In genomic region chr17:42133461-42134041, GRCh38 we compare ENCODE assay signal across 8 cellular contexts. TPM values are rescaled to one million over a fixed set of nuclear protein-coding genes. Genes with fewer than 3 reads are reported as not detected.
A peak's percentile ranks its signal among the peaks of the same experiment; 100 is the strongest.
DNase-seq lines count a peak whose midpoint lies in the region; ATAC-seq and TF ChIP-seq lines count a peak whose summit lies in the region.
"Had no signal": no experiment of that assay in that cellular context is flagged by ENCODE, and none has a peak within 500 bp of the region (broad histone marks: within the 10 kb centered on the region; RNA-seq: fewer than 3 reads in every experiment).

No MANE protein-coding gene starts in this region.

- WGBS in esophagus muscularis mucosa, result 25% methylated on average over 3 of the region's 4 CpGs

- no peak for TF ChIP-seq EP300 in esophagus muscularis mucosa (IDR thresholded peaks at IDR 0.05)

- no peaks in the 10 kb centered on the region for H3K9me3 ChIP-seq in RWPE2 (ENCODE audit: severe bottlenecking)
- no peaks in the 10 kb centered on the region for H3K9me3 ChIP-seq in esophagus muscularis mucosa
- H3K9me3 ChIP-seq in stomach smooth muscle (ENCODE audit: control insufficient read depth in 2 of 2, low read length in 2 of 2), result no peaks in the 10 kb centered on the region

- TF ChIP-seq CTCF in RWPE2 (IDR thresholded peaks at IDR 0.05; ENCODE audit: poor library complexity, severe bottlenecking) (no peak), esophagus muscularis mucosa (IDR thresholded peaks at IDR 0.05) (no peak)

- H3K4me3 ChIP-seq in RWPE2 (ENCODE audit: severe bottlenecking) (no peak overlapping the region), esophagus muscularis mucosa (no peak overlapping the region), stomach smooth muscle (ENCODE audit: low read length in 2 of 2) (no peak overlapping the region)

- H3K36me3 ChIP-seq in RWPE2 (ENCODE audit: low read depth) (peaks cover 47% of the 10 kb centered on the region), esophagus muscularis mucosa (peaks cover 16 to 27% (median 23%) of the 10 kb centered on the region in 4 donors), stomach smooth muscle (ENCODE audit: control insufficient read depth in 2 of 2, insufficient read depth in 2 of 2, low read length in 2 of 2) (peaks cover 27 to 28% of the 10 kb centered on the region in 2 donors)

- H3K27me3 ChIP-seq in RWPE2 (ENCODE audit: insufficient read depth, poor library complexity, severe bottlenecking) (no peaks in the 10 kb centered on the region), esophagus muscularis mucosa (no peaks in the 10 kb centered on the region), stomach smooth muscle (ENCODE audit: control insufficient read depth in 1 of 2, insufficient read depth in 2 of 2, low read length in 2 of 2) (no peaks in the 10 kb centered on the region)

- H3K4me1 ChIP-seq in RWPE2 (ENCODE audit: insufficient read depth, poor library complexity, severe bottlenecking) (peaks cover 35% of the 10 kb centered on the region), esophagus muscularis mucosa (peaks cover 89 to 95% (median 91%) of the 10 kb centered on the region in 4 donors), stomach smooth muscle (ENCODE audit: control insufficient read depth, insufficient read depth, low read length) (peaks cover 38% of the 10 kb centered on the region)

- DNase-seq in RWPE2 (ENCODE audit: low spot score) (no peak), esophagus muscularis mucosa (ENCODE audit: extremely low spot score) (no peak), GF-D8 (lab: John Stamatoyannopoulos, UW) (no peak)

- intact Hi-C loops in esophagus muscularis mucosa (cut with DNase I), result no loop called here

- no peak for TF ChIP-seq POLR2A in esophagus muscularis mucosa (IDR thresholded peaks at IDR 0.05; ENCODE audit: low read depth)

- no peak overlapping the region for H3K9ac ChIP-seq in stomach smooth muscle (ENCODE audit: low read length in 2 of 2)

- H3K27ac ChIP-seq in RWPE2 (ENCODE audit: poor library complexity, severe bottlenecking) (peak overlapping the region; percentile 75), esophagus muscularis mucosa (replicated peaks in 1 of 4) (peak overlapping the region; percentile 31 to 68 (median 48)), stomach smooth muscle (ENCODE audit: low read length) (peak overlapping the region; percentile 24)
- H3K27ac ChIP-seq: SK-N-MC had no signal

- ATAC-seq in GM18498 (IDR thresholded peaks at IDR 0.05; ENCODE audit: unreplicated experiment) (peak; percentile 74), HG03103 (IDR thresholded peaks at IDR 0.05; ENCODE audit: low read depth, unreplicated experiment) (peak; percentile 67), RWPE2 (ENCODE audit: low read depth) (no peak), HG02884 (IDR thresholded peaks at IDR 0.05; ENCODE audit: unreplicated experiment) (no peak)

RNA-seq across cellular contexts. Expression of gene HSPB9, which starts 10.9 kb away (rescaled TPM):
- total RNA-seq in esophagus muscularis mucosa, result under 1 TPM in 2 of 4 donors, not detected in 2; 0.26 to 0.42 TPM

RNA-seq across cellular contexts. Expression of gene KAT2A, which starts 12.4 kb away (rescaled TPM):
- total RNA-seq in esophagus muscularis mucosa, result 10 to 100 TPM; 13.8 to 31.1 (median 21.8) TPM

RNA-seq across cellular contexts. Expression of gene DHX58, which starts 21.0 kb away (rescaled TPM):
- 10 to 100 TPM in 3 of 4 donors, 1 to 10 TPM in 1; 9.6 to 11.7 (median 11.3) TPM for total RNA-seq in esophagus muscularis mucosa

RNA-seq across cellular contexts. Expression of gene RAB5C, which starts 21.2 kb away (rescaled TPM):
- 100 to 1,000 TPM; 102 to 140 (median 128) TPM for total RNA-seq in esophagus muscularis mucosa

RNA-seq across cellular contexts. Expression of gene ZNF385C, which starts 35.3 kb away (rescaled TPM):
- total RNA-seq in esophagus muscularis mucosa, result under 1 TPM in 2 of 4 donors, not detected in 2; 0.39 to 0.42 TPM

Comparison
In these comparisons a context has a peak if more than half of its experiments do, and no peak if none do; other contexts are left out.
1. ATAC-seq: peak in GM18498 (single experiment) and HG03103 (single experiment); none in RWPE2 (single experiment) and HG02884 (single experiment).
2. H3K27ac ChIP-seq: peak in every context shown above with its lines; median percentile 75 in RWPE2; 48 in esophagus muscularis mucosa; 24 in stomach smooth muscle.